ENCODE assay signal across 8 cellular contexts in genomic region chr5:43038523-43038989, GRCh38. TPM values are rescaled to one million over a fixed set of nuclear protein-coding genes. Genes with fewer than 3 reads are reported as not detected.
DNase-seq lines count a peak whose midpoint lies in the region; ATAC-seq and TF ChIP-seq lines count a peak whose summit lies in the region.

No MANE protein-coding gene starts in this region.

- peak overlapping the region in 1 of 2 donors; percentile 65 for H3K9ac ChIP-seq in colonic mucosa (ENCODE audit: low read depth in 2 of 2, low read length in 2 of 2)

- no peaks in the 10 kb centered on the region for H3K9me3 ChIP-seq in colonic mucosa

- H3K4me3 Mint-ChIP-seq in Calu3 (ENCODE audit: low read depth, unreplicated experiment) (peak overlapping the region; percentile 90), osteocyte (ENCODE audit: unreplicated experiment) (peak overlapping the region; percentile 85)

- H3K4me1 ChIP-seq in colonic mucosa, result no peaks in the 10 kb centered on the region

- no peaks in the 10 kb centered on the region for H3K27me3 ChIP-seq in colonic mucosa

- CTCF ChIA-PET in Calu3 (lab: Charles Lee), result interaction anchor here (0.7 to 2.3 kb wide), 5 partner anchors 19 to 130 kb away, joined by 3 to 10 read pairs (median 7); no protein-coding TSS in a partner anchor

- H3K27ac ChIP-seq in colonic mucosa, result peak overlapping the region; percentile 97

- no peaks in the 10 kb centered on the region for H3K36me3 ChIP-seq in colonic mucosa

- H3K27ac Mint-ChIP-seq in Calu3 (ENCODE audit: unreplicated experiment), result peak overlapping the region; percentile 96
- peak overlapping the region; percentile 99 for H3K27ac Mint-ChIP-seq in osteocyte (ENCODE audit: unreplicated experiment)

- H3K4me3 ChIP-seq in colonic mucosa, result peak overlapping the region; percentile 10

- BruUV-seq in Calu3 (replicated peaks; lab: Mats Ljungman, UMichigan), result no TSS peak

- no peaks in the 10 kb centered on the region for H3K9me3 Mint-ChIP-seq in Calu3 (ENCODE audit: low read depth, unreplicated experiment)
- no peaks in the 10 kb centered on the region for H3K9me3 Mint-ChIP-seq in osteocyte (ENCODE audit: unreplicated experiment)

- H3K36me3 Mint-ChIP-seq in Calu3 (ENCODE audit: insufficient read depth, unreplicated experiment) (peaks cover 92% of the 10 kb centered on the region), osteocyte (ENCODE audit: unreplicated experiment) (no peaks in the 10 kb centered on the region)

- H3K27me3 Mint-ChIP-seq in Calu3 (ENCODE audit: unreplicated experiment) (no peaks in the 10 kb centered on the region), osteocyte (ENCODE audit: unreplicated experiment) (no peaks in the 10 kb centered on the region)

- ATAC-seq in GM21423 (IDR thresholded peaks at IDR 0.05; ENCODE audit: unreplicated experiment), result no peak

- H3K4me1 Mint-ChIP-seq in Calu3 (ENCODE audit: low read depth, unreplicated experiment) (peaks cover 31% of the 10 kb centered on the region), osteocyte (ENCODE audit: unreplicated experiment) (peaks cover 42% of the 10 kb centered on the region)

- intact Hi-C loops in Calu3 (cut with micrococcal nuclease; ENCODE audit: unreplicated experiment) (no loop called here), colonic mucosa (cut with DNase I) (loop anchor here (5.0 kb wide), 1 partner anchor 126 kb away; no protein-coding TSS in a partner anchor)

- peak; percentile 50 for DNase-seq in Calu3
- peak; percentile 74 for DNase-seq in RPMI8226
- no peak for DNase-seq in colonic mucosa
- DNase-seq in osteocyte (ENCODE audit: extremely low spot score, unreplicated experiment), result no peak
- no peak for DNase-seq in NCI-H446 (lab: John Stamatoyannopoulos, UW)
- DNase-seq in NCI-H1436 (lab: John Stamatoyannopoulos, UW), result no peak
- no peak for DNase-seq in COLO829 (ENCODE audit: low spot score)

- TF ChIP-seq CTCF in Calu3 (IDR thresholded peaks at IDR 0.05; ENCODE audit: unreplicated experiment), result no peak
- TF ChIP-seq CTCF in colonic mucosa (IDR thresholded peaks at IDR 0.05), result no peak
- TF ChIP-seq CTCF in osteocyte (IDR thresholded peaks at IDR 0.05), result no peak

RNA-seq across cellular contexts. Expression of gene ANXA2R, which starts 1.6 kb away (rescaled TPM):
- total RNA-seq in Calu3 (2022) (8.0 and 9.4 TPM in 2 replicates), colonic mucosa (1 to 10 TPM; 1.1 to 1.3 TPM), osteocyte (5.2 and 5.3 TPM in 2 replicates)

Comparison
In these comparisons a context has a peak if more than half of its experiments do, and no peak if none do; other contexts are left out.
1. DNase-seq: peak in Calu3 (single experiment) and RPMI8226 (single experiment); none in colonic mucosa (single experiment), osteocyte (single experiment), NCI-H446 (0 of 2), NCI-H1436 (single experiment) and COLO829 (single experiment).